In the genomic region with DNA sequence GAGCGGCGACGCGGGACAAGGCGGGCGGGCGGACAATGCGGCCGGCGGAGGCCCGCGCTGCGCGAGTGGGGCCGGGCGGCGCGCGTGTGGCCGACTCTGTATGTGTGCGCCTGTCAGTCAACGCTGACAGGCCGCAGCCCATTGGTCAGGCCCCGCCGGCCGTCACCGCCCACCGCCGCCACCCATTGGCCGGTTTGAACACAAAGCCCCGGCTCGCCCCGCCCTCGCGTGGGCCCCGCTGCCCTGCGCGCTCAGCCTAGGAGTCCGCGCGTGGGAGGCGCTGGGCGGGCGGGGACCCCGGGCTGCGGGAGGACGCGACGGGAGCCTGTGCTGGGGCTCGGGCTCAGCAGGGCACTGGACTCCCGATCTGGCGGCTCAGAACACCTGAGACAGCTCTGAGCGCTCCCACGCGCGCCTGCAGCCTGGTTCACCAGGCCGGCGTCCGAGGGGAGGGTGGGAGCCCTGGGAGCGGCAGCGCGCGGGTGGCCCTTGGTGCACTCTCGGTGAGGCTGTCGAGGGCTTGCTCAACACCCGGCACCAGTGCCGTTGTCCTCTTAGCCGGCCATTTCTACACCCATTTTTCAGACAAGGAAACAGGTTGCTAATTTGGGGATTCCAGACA, we compare ENCODE assay signal across 7 cellular contexts. TPM values are rescaled to one million over a fixed set of nuclear protein-coding genes. Genes with fewer than 3 reads are reported as not detected.
DNase-seq lines count a peak whose midpoint lies in the region; ATAC-seq and TF ChIP-seq lines count a peak whose summit lies in the region.

A gene with protein sequence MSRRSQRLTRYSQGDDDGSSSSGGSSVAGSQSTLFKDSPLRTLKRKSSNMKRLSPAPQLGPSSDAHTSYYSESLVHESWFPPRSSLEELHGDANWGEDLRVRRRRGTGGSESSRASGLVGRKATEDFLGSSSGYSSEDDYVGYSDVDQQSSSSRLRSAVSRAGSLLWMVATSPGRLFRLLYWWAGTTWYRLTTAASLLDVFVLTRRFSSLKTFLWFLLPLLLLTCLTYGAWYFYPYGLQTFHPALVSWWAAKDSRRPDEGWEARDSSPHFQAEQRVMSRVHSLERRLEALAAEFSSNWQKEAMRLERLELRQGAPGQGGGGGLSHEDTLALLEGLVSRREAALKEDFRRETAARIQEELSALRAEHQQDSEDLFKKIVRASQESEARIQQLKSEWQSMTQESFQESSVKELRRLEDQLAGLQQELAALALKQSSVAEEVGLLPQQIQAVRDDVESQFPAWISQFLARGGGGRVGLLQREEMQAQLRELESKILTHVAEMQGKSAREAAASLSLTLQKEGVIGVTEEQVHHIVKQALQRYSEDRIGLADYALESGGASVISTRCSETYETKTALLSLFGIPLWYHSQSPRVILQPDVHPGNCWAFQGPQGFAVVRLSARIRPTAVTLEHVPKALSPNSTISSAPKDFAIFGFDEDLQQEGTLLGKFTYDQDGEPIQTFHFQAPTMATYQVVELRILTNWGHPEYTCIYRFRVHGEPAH (minus strand): TSS at position 88 of the 622 bp plus-strand sequence. CDS start 3,370 bp downstream, outside the sequence.

- H3K9me3 ChIP-seq in HEK293 (ENCODE audit: control insufficient read depth, insufficient read depth, low read depth, low read length) (no peaks in the 10 kb centered on the region), body of pancreas (no peaks in the 10 kb centered on the region), gastrocnemius medialis (no peaks in the 10 kb centered on the region)

- TF ChIP-seq CTCF in GM12875 (IDR thresholded peaks at IDR 0.05; ENCODE audit: borderline replicate concordance, insufficient read depth, low read depth, low read length) (no peak), HEK293 (tag by site-specific recombination; IDR thresholded peaks at IDR 0.05) (no peak), body of pancreas (IDR thresholded peaks at IDR 0.05) (no peak), gastrocnemius medialis (IDR thresholded peaks at IDR 0.05 in 4 of 5, conservative IDR thresholded peaks at IDR 0.05 in 1 of 5) (no peak)

- WGBS in body of pancreas, 2 donors: 0 to 3% methylated on average over 6 to 54 of the region's 68 CpGs

- H3K4me3 ChIP-seq in GM12875 (ENCODE audit: low read depth, low read length): peak within 1 kb of the TSS; percentile 78
- peak within 1 kb of the TSS; percentile 71 for H3K4me3 ChIP-seq in HEK293 (ENCODE audit: low read depth, low read length)
- peak within 1 kb of the TSS; percentile 31 to 52 for H3K4me3 ChIP-seq in body of pancreas
- H3K4me3 ChIP-seq in iPS-11a (ENCODE audit: low read depth, low read length): peak within 1 kb of the TSS; percentile 51
- H3K4me3 ChIP-seq in gastrocnemius medialis: peak within 1 kb of the TSS; percentile 55 to 93 (median 74)

- POLR2A ChIA-PET in HEK293 (lab: Yijun Ruan, JAX): interaction anchor here (1.1 to 1.9 kb wide), 2 partner anchors 10 to 12 kb away, joined by 3 to 8 read pairs; no protein-coding TSS in a partner anchor

- TF ChIP-seq POLR2A in body of pancreas (IDR thresholded peaks at IDR 0.05): peak; percentile 37 to 46 (median 39)
- peak; percentile 89 to 94 for TF ChIP-seq POLR2A in gastrocnemius medialis (IDR thresholded peaks at IDR 0.05)

- no peaks in the 10 kb centered on the region for H3K27me3 ChIP-seq in body of pancreas
- H3K27me3 ChIP-seq in gastrocnemius medialis: no peaks in the 10 kb centered on the region

- ATAC-seq in body of pancreas (peak; percentile 80), gastrocnemius medialis (peak; percentile 76 to 81)

- peak; percentile 80 for DNase-seq in NCI-H1092 (lab: John Stamatoyannopoulos, UW)
- DNase-seq in UCSD-AML1 (lab: John Stamatoyannopoulos, UW; ENCODE audit: unreplicated experiment): peak; percentile 92
- peak; percentile 94 to 95 (median 95) for DNase-seq in body of pancreas
- DNase-seq in gastrocnemius medialis: peak; percentile 89 to 94

- H3K27ac ChIP-seq in HEK293 (ENCODE audit: extremely low read depth, low read depth, low read length) (peak within 1 kb of the TSS; percentile 97), body of pancreas (peak within 1 kb of the TSS; percentile 92 to 100 (median 96)), gastrocnemius medialis (peak within 1 kb of the TSS; percentile 93 to 100 (median 96))

- CTCF ChIA-PET in HEK293 (lab: Yijun Ruan, JAX): interaction anchor here (1.3 to 5.1 kb wide), 3 partner anchors 10 to 115 kb away, joined by 3 to 48 read pairs (median 23); no protein-coding TSS in a partner anchor

- peaks cover 9% of the 10 kb centered on the region for H3K4me1 ChIP-seq in HEK293 (ENCODE audit: control insufficient read depth, insufficient read depth, low read length)
- H3K4me1 ChIP-seq in body of pancreas: peaks cover 48% of the 10 kb centered on the region
- peaks cover 34 to 38% of the 10 kb centered on the region in 2 donors for H3K4me1 ChIP-seq in gastrocnemius medialis

- in situ Hi-C loops in gastrocnemius medialis (cut with MboI; ENCODE audit: low sequenced_read_pairs in 4 of 4): no loop called here

- intact Hi-C loops in body of pancreas (cut with DNase I) (no loop called here), gastrocnemius medialis (cut with DNase I; ENCODE audit: low total_unique reads) (loop anchor here (1.0 to 10.0 kb wide), 3 partner anchors 56 to 769 kb away; a partner anchor contains a TSS)

- H3K36me3 ChIP-seq in HEK293 (ENCODE audit: control insufficient read depth in 2 of 2, insufficient read depth in 1 of 2, low read length in 2 of 2): peaks cover 6 to 27% of the 10 kb centered on the region in 2 experiments; a peak in 2 of 3 replicates
- H3K36me3 ChIP-seq in body of pancreas (replicated peaks in 1 of 2; ENCODE audit: insufficient read depth in 1 of 2, low read depth in 2 of 2): peaks cover 9 to 14% of the 10 kb centered on the region in 2 donors
- H3K36me3 ChIP-seq in gastrocnemius medialis: peaks cover 0 to 20% of the 10 kb centered on the region in 2 donors

TF ChIP-seq in HEK293, 187 proteins besides CTCF, POLR2A, EP300 and RAD21 (continues in another document):
- TF ChIP-seq BCL11B (tag by site-specific recombination; IDR thresholded peaks at IDR 0.05; ENCODE audit: low read depth) (no peak), ZNF311 (tag by site-specific recombination; IDR thresholded peaks at IDR 0.05; ENCODE audit: borderline replicate concordance) (no peak), ZFP3 (tag by site-specific recombination; IDR thresholded peaks at IDR 0.05; ENCODE audit: low read depth) (no peak), ZNF37A (tag by site-specific recombination; IDR thresholded peaks at IDR 0.05) (no peak), ZNF221 (tag by site-specific recombination; IDR thresholded peaks at IDR 0.05; ENCODE audit: borderline replicate concordance) (no peak), ZIC2 (tag by site-specific recombination; IDR thresholded peaks at IDR 0.05) (no peak), GLIS2 (tag by site-specific recombination; IDR thresholded peaks at IDR 0.05) (peak; percentile 74; the same call in 1 of the 2 replicates), ZNF624 (tag by site-specific recombination; IDR thresholded peaks at IDR 0.05) (no peak), ZNF157 (tag by site-specific recombination; IDR thresholded peaks at IDR 0.05) (no peak), ZEB2 (tag by site-specific recombination; IDR thresholded peaks at IDR 0.05) (0 out of 2 replicates have a peak, but pooled peaks have one; percentile 25), ZNF211 (tag by site-specific recombination; IDR thresholded peaks at IDR 0.05; ENCODE audit: low read depth) (no peak)
- TF ChIP-seq, protein P1, sequence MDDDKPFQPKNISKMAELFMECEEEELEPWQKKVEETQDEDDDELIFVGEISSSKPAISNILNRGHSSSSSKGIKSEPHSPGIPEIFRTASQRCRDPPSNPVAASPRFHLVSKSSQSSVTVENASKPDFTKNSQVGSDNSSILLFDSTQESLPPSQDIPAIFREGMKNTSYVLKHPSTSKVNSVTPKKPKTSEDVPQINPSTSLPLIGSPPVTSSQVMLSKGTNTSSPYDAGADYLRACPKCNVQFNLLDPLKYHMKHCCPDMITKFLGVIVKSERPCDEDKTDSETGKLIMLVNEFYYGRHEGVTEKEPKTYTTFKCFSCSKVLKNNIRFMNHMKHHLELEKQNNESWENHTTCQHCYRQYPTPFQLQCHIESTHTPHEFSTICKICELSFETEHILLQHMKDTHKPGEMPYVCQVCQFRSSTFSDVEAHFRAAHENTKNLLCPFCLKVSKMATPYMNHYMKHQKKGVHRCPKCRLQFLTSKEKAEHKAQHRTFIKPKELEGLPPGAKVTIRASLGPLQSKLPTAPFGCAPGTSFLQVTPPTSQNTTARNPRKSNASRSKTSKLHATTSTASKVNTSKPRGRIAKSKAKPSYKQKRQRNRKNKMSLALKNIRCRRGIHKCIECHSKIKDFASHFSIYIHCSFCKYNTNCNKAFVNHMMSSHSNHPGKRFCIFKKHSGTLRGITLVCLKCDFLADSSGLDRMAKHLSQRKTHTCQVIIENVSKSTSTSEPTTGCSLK (tag by site-specific recombination; IDR thresholded peaks at IDR 0.05): no peak
- TF ChIP-seq, protein P2, sequence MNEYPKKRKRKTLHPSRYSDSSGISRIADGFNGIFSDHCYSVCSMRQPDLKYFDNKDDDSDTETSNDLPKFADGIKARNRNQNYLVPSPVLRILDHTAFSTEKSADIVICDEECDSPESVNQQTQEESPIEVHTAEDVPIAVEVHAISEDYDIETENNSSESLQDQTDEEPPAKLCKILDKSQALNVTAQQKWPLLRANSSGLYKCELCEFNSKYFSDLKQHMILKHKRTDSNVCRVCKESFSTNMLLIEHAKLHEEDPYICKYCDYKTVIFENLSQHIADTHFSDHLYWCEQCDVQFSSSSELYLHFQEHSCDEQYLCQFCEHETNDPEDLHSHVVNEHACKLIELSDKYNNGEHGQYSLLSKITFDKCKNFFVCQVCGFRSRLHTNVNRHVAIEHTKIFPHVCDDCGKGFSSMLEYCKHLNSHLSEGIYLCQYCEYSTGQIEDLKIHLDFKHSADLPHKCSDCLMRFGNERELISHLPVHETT (tag by site-specific recombination; IDR thresholded peaks at IDR 0.05): no peak
- TF ChIP-seq, protein P3, sequence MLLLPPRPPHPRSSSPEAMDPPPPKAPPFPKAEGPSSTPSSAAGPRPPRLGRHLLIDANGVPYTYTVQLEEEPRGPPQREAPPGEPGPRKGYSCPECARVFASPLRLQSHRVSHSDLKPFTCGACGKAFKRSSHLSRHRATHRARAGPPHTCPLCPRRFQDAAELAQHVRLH (tag by site-specific recombination; IDR thresholded peaks at IDR 0.05): no peak
- TF ChIP-seq, protein P4, sequence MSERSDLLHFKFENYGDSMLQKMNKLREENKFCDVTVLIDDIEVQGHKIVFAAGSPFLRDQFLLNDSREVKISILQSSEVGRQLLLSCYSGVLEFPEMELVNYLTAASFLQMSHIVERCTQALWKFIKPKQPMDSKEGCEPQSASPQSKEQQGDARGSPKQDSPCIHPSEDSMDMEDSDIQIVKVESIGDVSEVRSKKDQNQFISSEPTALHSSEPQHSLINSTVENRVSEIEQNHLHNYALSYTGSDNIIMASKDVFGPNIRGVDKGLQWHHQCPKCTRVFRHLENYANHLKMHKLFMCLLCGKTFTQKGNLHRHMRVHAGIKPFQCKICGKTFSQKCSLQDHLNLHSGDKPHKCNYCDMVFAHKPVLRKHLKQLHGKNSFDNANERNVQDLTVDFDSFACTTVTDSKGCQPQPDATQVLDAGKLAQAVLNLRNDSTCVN (tag by site-specific recombination; optimal IDR thresholded peaks at IDR 0.05): peak; percentile 84

RNA-seq across cellular contexts. Expression of the gene that starts here (rescaled TPM):
- total RNA-seq in body of pancreas (100 to 1,000 TPM; 143 to 166 TPM), gastrocnemius medialis (100 to 1,000 TPM; 177 to 423 (median 312) TPM)

Comparison
In these comparisons a context has a peak if more than half of its experiments do, and no peak if none do; other contexts are left out.
1. Peak in every context shown above with its lines: DNase-seq, ATAC-seq, H3K4me3 ChIP-seq and H3K27ac ChIP-seq.